ENCODE assay signal across 7 cellular contexts in the genomic region with DNA sequence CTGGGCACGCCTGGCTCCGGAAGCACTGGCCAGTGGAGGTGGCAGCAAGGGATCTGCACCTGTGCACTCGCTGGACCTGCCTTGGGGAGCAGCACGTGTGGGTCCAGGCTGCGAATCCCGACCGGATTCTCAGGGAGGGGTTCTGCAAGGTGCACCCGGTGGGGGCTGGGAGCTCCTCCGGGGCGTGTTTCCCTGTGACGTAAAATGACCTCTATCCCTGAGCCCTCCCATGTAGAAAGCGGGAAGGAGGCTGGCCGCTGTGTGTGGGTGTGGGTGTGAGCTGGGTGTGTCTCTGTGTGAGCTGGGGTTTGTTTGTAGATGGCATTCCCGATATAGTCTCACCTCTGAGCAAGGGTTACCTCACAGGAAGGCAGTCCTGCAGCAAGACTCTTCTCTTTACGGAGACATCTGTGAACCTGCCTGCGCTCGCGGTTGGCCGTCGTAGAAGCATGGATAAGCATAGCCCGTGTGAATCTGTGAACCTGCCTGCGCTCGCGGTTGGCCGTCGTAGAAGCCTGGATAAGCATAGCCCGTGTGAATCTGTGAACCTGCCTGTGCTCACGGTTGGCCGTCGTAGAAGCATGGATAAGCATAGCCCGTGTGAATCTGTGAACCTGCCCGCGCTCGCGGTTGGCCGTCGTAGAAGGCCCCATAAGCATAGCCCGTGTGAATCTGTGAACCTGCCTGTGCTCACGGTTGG. TPM values are rescaled to one million over a fixed set of nuclear protein-coding genes. Genes with fewer than 3 reads are reported as not detected.
DNase-seq lines count a peak whose midpoint lies in the region; ATAC-seq and TF ChIP-seq lines count a peak whose summit lies in the region.
"Not testable (repeated sequence)": the region's sequence is repeated elsewhere in the genome, so short reads cannot be mapped to it uniquely, and the experiment has no call there.

No MANE protein-coding gene starts in this region.

- H3K27ac ChIP-seq in RWPE2 (ENCODE audit: poor library complexity, severe bottlenecking), result not testable (repeated sequence)
- H3K27ac ChIP-seq in duodenal mucosa (ENCODE audit: low read depth, low read length) (peak overlapping the region; percentile 85), hepatocyte (peak overlapping the region; percentile 65), mucosa of rectum (ENCODE audit: low read depth in 2 of 2, low read length in 2 of 2) (peak overlapping the region; percentile 94 to 95), stomach (peak overlapping the region; percentile 51 to 79 (median 73))

- not testable (repeated sequence) for H3K9me2 ChIP-seq in hepatocyte (replicated peaks; ENCODE audit: insufficient read depth)

- TF ChIP-seq EP300 in stomach (IDR thresholded peaks at IDR 0.05), result not testable (repeated sequence)

- H3K27me3 ChIP-seq in RWPE2 (ENCODE audit: insufficient read depth, poor library complexity, severe bottlenecking); duodenal mucosa (ENCODE audit: control insufficient read depth in 1 of 2, insufficient read depth in 2 of 2, low read length in 2 of 2); hepatocyte; mucosa of rectum (ENCODE audit: control insufficient read depth in 2 of 2, insufficient read depth in 2 of 2, low read length in 2 of 2): not testable (repeated sequence)
- H3K27me3 ChIP-seq in stomach, result peaks cover 0 to 30% (median 0%) of the 10 kb centered on the region in 3 donors

- H3K4me1 Mint-ChIP-seq in Calu3 (ENCODE audit: low read depth, unreplicated experiment), result peaks cover 40% of the 10 kb centered on the region

- BruUV-seq in Calu3 (replicated peaks; lab: Mats Ljungman, UMichigan), result not testable (repeated sequence)

- not testable (repeated sequence) for TF ChIP-seq POLR2A in stomach (IDR thresholded peaks at IDR 0.05)

- H3K36me3 Mint-ChIP-seq in Calu3 (ENCODE audit: insufficient read depth, unreplicated experiment), result peaks cover 72% of the 10 kb centered on the region

- not testable (repeated sequence) for H4K20me1 ChIP-seq in hepatocyte (ENCODE audit: insufficient read depth, poor library complexity, severe bottlenecking)

- not testable (repeated sequence) for H3K4me3 ChIP-seq in RWPE2 (ENCODE audit: severe bottlenecking); hepatocyte; stomach
- H3K4me3 ChIP-seq in duodenal mucosa (ENCODE audit: low read depth in 1 of 2, low read length in 2 of 2), result peak overlapping the region in 1 of 2 donors; percentile 36
- peak overlapping the region; percentile 48 to 52 for H3K4me3 ChIP-seq in mucosa of rectum (ENCODE audit: low read length in 2 of 2)

- DNase-seq in Calu3 (peak; percentile 93), HuH-7.5 (ENCODE audit: low spot score) (peak; percentile 83), hepatocyte (ENCODE audit: low spot score) (peak; percentile 79), stomach (peak; percentile 82)
- not testable (repeated sequence) for DNase-seq in RWPE2 (ENCODE audit: low spot score)

- not testable (repeated sequence) for H3K4me1 ChIP-seq in RWPE2 (ENCODE audit: insufficient read depth, poor library complexity, severe bottlenecking)
- peaks cover 24 to 49% of the 10 kb centered on the region in 2 donors for H3K4me1 ChIP-seq in duodenal mucosa (ENCODE audit: control insufficient read depth in 1 of 2, insufficient read depth in 2 of 2, low read length in 2 of 2)
- peaks cover 22% of the 10 kb centered on the region for H3K4me1 ChIP-seq in hepatocyte (ENCODE audit: insufficient read depth)
- H3K4me1 ChIP-seq in mucosa of rectum (ENCODE audit: control insufficient read depth in 2 of 2, insufficient read depth in 2 of 2, low read length in 2 of 2), result peaks cover 59 to 68% of the 10 kb centered on the region in 2 donors
- peaks cover 15 to 37% (median 29%) of the 10 kb centered on the region in 4 donors for H3K4me1 ChIP-seq in stomach

- H3K36me3 ChIP-seq in RWPE2 (ENCODE audit: low read depth); duodenal mucosa (ENCODE audit: control insufficient read depth in 1 of 2, insufficient read depth in 2 of 2, low read length in 2 of 2); hepatocyte (replicated peaks; ENCODE audit: insufficient read depth, low read depth); stomach: not testable (repeated sequence)
- peaks cover 14 to 16% of the 10 kb centered on the region in 2 donors for H3K36me3 ChIP-seq in mucosa of rectum (ENCODE audit: control insufficient read depth in 2 of 2, insufficient read depth in 2 of 2, low read length in 2 of 2)

- H3K4me2 ChIP-seq in hepatocyte, result peak overlapping the region; percentile 24

- not testable (repeated sequence) for H3K27me3 Mint-ChIP-seq in Calu3 (ENCODE audit: unreplicated experiment)

- intact Hi-C loops in Calu3 (cut with micrococcal nuclease; ENCODE audit: unreplicated experiment); stomach (cut with DNase I; ENCODE audit: low total_unique reads): not testable (repeated sequence)

- H3K9me3 ChIP-seq in RWPE2 (ENCODE audit: severe bottlenecking); duodenal mucosa (ENCODE audit: control insufficient read depth in 1 of 2, low read length in 2 of 2); hepatocyte (ENCODE audit: low read depth); mucosa of rectum (ENCODE audit: control insufficient read depth in 2 of 2, low read length in 2 of 2); stomach: not testable (repeated sequence)

- H2AFZ ChIP-seq in hepatocyte, result not testable (repeated sequence)

- peak overlapping the region; percentile 84 for H3K27ac Mint-ChIP-seq in Calu3 (ENCODE audit: unreplicated experiment)

- ATAC-seq in RWPE2 (ENCODE audit: low read depth), result peak; percentile 47; the same call in 2 of the 3 replicates

- H3K9ac ChIP-seq in duodenal mucosa (ENCODE audit: low read depth in 1 of 2, low read length in 2 of 2) (peak overlapping the region; percentile 60 to 81), mucosa of rectum (ENCODE audit: low read depth in 1 of 2, low read length in 2 of 2) (peak overlapping the region; percentile 81 to 85)

- WGBS in hepatocyte (ENCODE audit: low lambda C conversion rate, missing lambda C conversion rate), result 85% methylated on average over 23 of the region's 39 CpGs
- 38 to 66% (median 53%) methylated on average over 38 to 39 of the region's 39 CpGs for WGBS in stomach, 5 donors

- TF ChIP-seq CTCF in Calu3 (IDR thresholded peaks at IDR 0.05; ENCODE audit: unreplicated experiment); RWPE2 (IDR thresholded peaks at IDR 0.05; ENCODE audit: poor library complexity, severe bottlenecking); hepatocyte (IDR thresholded peaks at IDR 0.05; ENCODE audit: poor library complexity); stomach (IDR thresholded peaks at IDR 0.05): not testable (repeated sequence)

- not testable (repeated sequence) for H3K9me3 Mint-ChIP-seq in Calu3 (ENCODE audit: low read depth, unreplicated experiment)

- H3K4me3 Mint-ChIP-seq in Calu3 (ENCODE audit: low read depth, unreplicated experiment), result peak overlapping the region; percentile 36

- CTCF ChIA-PET in Calu3 (lab: Charles Lee), result interaction anchor here (1.0 to 1.6 kb wide), 3 partner anchors 9 to 40 kb away, joined by 3 to 6 read pairs (median 5); a partner anchor contains a TSS

- peaks cover 12% of the 10 kb centered on the region for H3K79me2 ChIP-seq in hepatocyte

RNA-seq across cellular contexts. Expression of a gene that starts 5.5 kb away (rescaled TPM):
- total RNA-seq in Calu3 (2022) (46.3 and 53.1 TPM in 2 replicates), hepatocyte (16.9 and 21.7 TPM in 2 replicates), stomach (100 to 1,000 TPM in 1 of 5 donors, 10 to 100 TPM in 4; 17.3 to 230 (median 35.5) TPM)
- polyA plus RNA-seq in hepatocyte (13.4 and 18.4 TPM in 2 replicates), stomach (10 to 100 TPM in 1 of 3 donors, 1 to 10 TPM in 2; 3.9 to 26.0 (median 6.5) TPM)

RNA-seq across cellular contexts. Expression of a gene that starts 17.4 kb away (rescaled TPM):
- total RNA-seq in Calu3 (2022) (127 and 140 TPM in 2 replicates), hepatocyte (6.1 and 9.5 TPM in 2 replicates), stomach (100 to 1,000 TPM in 2 of 5 donors, 10 to 100 TPM in 3; 10.7 to 276 (median 29.3) TPM)
- polyA plus RNA-seq in hepatocyte (9.6 and 11.4 TPM in 2 replicates), stomach (10 to 100 TPM in 1 of 3 donors, 1 to 10 TPM in 2; 3.8 to 10.4 (median 6.1) TPM)

RNA-seq across cellular contexts. Expression of a gene that starts 39.6 kb away (rescaled TPM):
- total RNA-seq in Calu3 (2022) (270 and 300 TPM in 2 replicates), hepatocyte (79.3 and 130 TPM in 2 replicates), stomach (100 to 1,000 TPM; 132 to 748 (median 335) TPM)
- polyA plus RNA-seq in hepatocyte (206 and 256 TPM in 2 replicates), stomach (100 to 1,000 TPM; 124 to 276 (median 146) TPM)
